ENCODE assay signal across 2 cellular contexts in genomic region chr12:112309797-112310196, GRCh38.
TF ChIP-seq lines count a peak whose summit lies in the region.

No MANE protein-coding gene starts in this region.

TF ChIP-seq in IMR-90, 13 proteins besides CTCF, POLR2A, EP300 and RAD21:
- TF ChIP-seq ELK1 (IDR thresholded peaks at IDR 0.05; ENCODE audit: borderline replicate concordance, low read depth, low read length) (no peak), USF2 (IDR thresholded peaks at IDR 0.05; ENCODE audit: low read depth, low read length) (no peak), RFX5 (IDR thresholded peaks at IDR 0.05; ENCODE audit: low read depth, low read length) (no peak), SMC3 (IDR thresholded peaks at IDR 0.05; ENCODE audit: low read depth, low read length) (no peak), NFE2L2 (IDR thresholded peaks at IDR 0.05; ENCODE audit: low read depth, low read length) (no peak), CEBPB (IDR thresholded peaks at IDR 0.05; ENCODE audit: low read depth, low read length) (no peak), FOS (IDR thresholded peaks at IDR 0.05; ENCODE audit: low read depth, low read length) (no peak), CHD1 (IDR thresholded peaks at IDR 0.05; ENCODE audit: low read depth, low read length) (no peak), RCOR1 (IDR thresholded peaks at IDR 0.05; ENCODE audit: insufficient replicate concordance, low read length) (no peak), BHLHE40 (IDR thresholded peaks at IDR 0.05; ENCODE audit: low read depth, low read length) (no peak), MAZ (IDR thresholded peaks at IDR 0.05; ENCODE audit: borderline replicate concordance, low read depth, low read length) (no peak), MXI1 (IDR thresholded peaks at IDR 0.05; ENCODE audit: borderline replicate concordance, low read depth, low read length) (no peak), MAFK (IDR thresholded peaks at IDR 0.05; ENCODE audit: low read depth, low read length) (no peak)

TF ChIP-seq in GM12878, 131 proteins besides CTCF, POLR2A, EP300 and RAD21:
- TF ChIP-seq NFIC (IDR thresholded peaks at IDR 0.05; ENCODE audit: low read depth, low read length): peak; percentile 54; the same call in 1 of the 2 replicates
- TF ChIP-seq ATF2 (IDR thresholded peaks at IDR 0.05; ENCODE audit: low read length): peak; percentile 49; the same call in 1 of the 2 replicates
- TF ChIP-seq ZNF687 (IDR thresholded peaks at IDR 0.05): no peak
- TF ChIP-seq JUNB (IDR thresholded peaks at IDR 0.05): peak; percentile 89
- 0 out of 2 replicates have a peak, but pooled peaks have one; percentile 13 for TF ChIP-seq IRF4 (IDR thresholded peaks at IDR 0.05; ENCODE audit: low read depth, low read length)
- no peak for TF ChIP-seq CHD4 (IDR thresholded peaks at IDR 0.05)
- TF ChIP-seq ZBED1 (IDR thresholded peaks at IDR 0.05; ENCODE audit: borderline replicate concordance): 0 out of 2 replicates have a peak, but pooled peaks have one; percentile 46
- peak; percentile 51; the same call in 1 of the 2 replicates for TF ChIP-seq CREM (IDR thresholded peaks at IDR 0.05; ENCODE audit: low read depth)
- peak; percentile 79 for TF ChIP-seq CREB1 (IDR thresholded peaks at IDR 0.05; ENCODE audit: low read depth)
- peak; percentile 81 for TF ChIP-seq RUNX3 (IDR thresholded peaks at IDR 0.05; ENCODE audit: low read length)
- no peak for TF ChIP-seq SRF (IDR thresholded peaks at IDR 0.05; ENCODE audit: low read depth in 2 of 2, low read length in 2 of 2)
- 0 out of 2 replicates have a peak, but pooled peaks have one; percentile 66 for TF ChIP-seq FOXM1 (IDR thresholded peaks at IDR 0.05; ENCODE audit: low read depth, low read length)
- TF ChIP-seq BRCA1 (IDR thresholded peaks at IDR 0.05; ENCODE audit: low read depth, low read length): no peak
- TF ChIP-seq POU2F2 (IDR thresholded peaks at IDR 0.05; ENCODE audit: borderline replicate concordance, low read depth, low read length): no peak
- TF ChIP-seq MEF2A (IDR thresholded peaks at IDR 0.05; ENCODE audit: insufficient read depth, low read depth, low read length): 0 out of 2 replicates have a peak, but pooled peaks have one; percentile 7
TF ChIP-seq in GM12878: peak in this region for 10.
